ENCODE assay signal across 14 cellular contexts in genomic region chr3:107600784-107601183, GRCh38.
A peak's percentile ranks its signal among the peaks of the same experiment; 100 is the strongest.
DNase-seq lines count a peak whose midpoint lies in the region; ATAC-seq lines count a peak whose summit lies in the region.
"Had no signal": no experiment of that assay in that cellular context is flagged by ENCODE, and none has a peak within 500 bp of the region (broad histone marks: within the 10 kb centered on the region; RNA-seq: fewer than 3 reads in every experiment).

No MANE protein-coding gene starts in this region.

- H3K27me3 ChIP-seq in CD4-positive, alpha-beta memory T cell (ENCODE audit: insufficient read depth, low read length) = no peaks in the 10 kb centered on the region
- no peaks in the 10 kb centered on the region for H3K27me3 ChIP-seq in naive thymus-derived CD4-positive, alpha-beta T cell (ENCODE audit: control insufficient read depth in 2 of 2, insufficient read depth in 2 of 2, low read length in 2 of 2)

- H3K4me1 Mint-ChIP-seq in CD4-positive, alpha-beta memory T cell = peaks cover 40 to 70% (median 54%) of the 10 kb centered on the region in 4 donors
- peaks cover 53% of the 10 kb centered on the region for H3K4me1 Mint-ChIP-seq in activated naive CD8-positive, alpha-beta T cell treated with anti-CD3 and anti-CD28 coated beads for 36 hours
- H3K4me1 Mint-ChIP-seq in naive thymus-derived CD4-positive, alpha-beta T cell = peaks cover 35 to 80% (median 71%) of the 10 kb centered on the region in 7 donors

- H3K4me1 ChIP-seq in CD4-positive, alpha-beta memory T cell (ENCODE audit: insufficient read depth, low read length) = peaks cover 57% of the 10 kb centered on the region
- H3K4me1 ChIP-seq in naive thymus-derived CD4-positive, alpha-beta T cell (ENCODE audit: control insufficient read depth in 2 of 2, insufficient read depth in 2 of 2, low read length in 2 of 2) = peaks cover 24 to 40% of the 10 kb centered on the region in 2 donors

- no peak overlapping the region for H3K4me3 ChIP-seq in CD4-positive, alpha-beta memory T cell (ENCODE audit: low read length in 2 of 2)
- H3K4me3 ChIP-seq in naive thymus-derived CD4-positive, alpha-beta T cell (ENCODE audit: low read length) = no peak overlapping the region

- no peaks in the 10 kb centered on the region for H3K27me3 Mint-ChIP-seq in CD4-positive, alpha-beta memory T cell
- no peaks in the 10 kb centered on the region for H3K27me3 Mint-ChIP-seq in activated naive CD8-positive, alpha-beta T cell treated with anti-CD3 and anti-CD28 coated beads for 36 hours
- no peaks in the 10 kb centered on the region for H3K27me3 Mint-ChIP-seq in naive thymus-derived CD4-positive, alpha-beta T cell

- peaks cover 0 to 5% of the 10 kb centered on the region in 2 donors for H3K36me3 Mint-ChIP-seq in CD4-positive, alpha-beta memory T cell
- peaks cover 14% of the 10 kb centered on the region for H3K36me3 Mint-ChIP-seq in activated naive CD8-positive, alpha-beta T cell treated with anti-CD3 and anti-CD28 coated beads for 36 hours
- H3K36me3 Mint-ChIP-seq in naive thymus-derived CD4-positive, alpha-beta T cell = peaks cover 0 to 13% (median 5%) of the 10 kb centered on the region in 5 donors

- CTCF ChIA-PET in CD4-positive, alpha-beta memory T cell (lab: Charles Lee; ENCODE audit: partially characterized antibody) = interaction anchor here (0.9 to 1.3 kb wide), 3 partner anchors 13 to 365 kb away, joined by 3 read pairs; no protein-coding TSS in a partner anchor
- CTCF ChIA-PET in naive thymus-derived CD4-positive, alpha-beta T cell (lab: Charles Lee) = no interaction called here

- no peaks in the 10 kb centered on the region for H3K9me3 Mint-ChIP-seq in CD4-positive, alpha-beta memory T cell
- no peaks in the 10 kb centered on the region for H3K9me3 Mint-ChIP-seq in activated naive CD8-positive, alpha-beta T cell treated with anti-CD3 and anti-CD28 coated beads for 36 hours
- no peaks in the 10 kb centered on the region for H3K9me3 Mint-ChIP-seq in naive thymus-derived CD4-positive, alpha-beta T cell

- no peaks in the 10 kb centered on the region for H3K36me3 ChIP-seq in CD4-positive, alpha-beta memory T cell (ENCODE audit: insufficient read depth, low read length)
- H3K36me3 ChIP-seq in naive thymus-derived CD4-positive, alpha-beta T cell (ENCODE audit: control insufficient read depth in 2 of 3, insufficient read depth in 3 of 3, low read length in 3 of 3) = no peaks in the 10 kb centered on the region

- no peak for ATAC-seq in naive thymus-derived CD4-positive, alpha-beta T cell
- ATAC-seq in GM18870 (IDR thresholded peaks at IDR 0.05; ENCODE audit: unreplicated experiment) (no peak), HG02885 (IDR thresholded peaks at IDR 0.05; ENCODE audit: poor library complexity, unreplicated experiment) (no peak)
- ATAC-seq: esophagus mucosa had no signal

- H3K9me3 ChIP-seq in CD4-positive, alpha-beta memory T cell (ENCODE audit: control insufficient read depth in 1 of 2, low read length in 2 of 2) = no peaks in the 10 kb centered on the region
- no peaks in the 10 kb centered on the region for H3K9me3 ChIP-seq in naive thymus-derived CD4-positive, alpha-beta T cell (ENCODE audit: control insufficient read depth in 2 of 3, low read length in 3 of 3)

- H3K27ac Mint-ChIP-seq in CD4-positive, alpha-beta memory T cell = peak overlapping the region in 5 of 7 donors; percentile 38 to 84 (median 58)
- H3K27ac Mint-ChIP-seq in activated naive CD8-positive, alpha-beta T cell treated with anti-CD3 and anti-CD28 coated beads for 36 hours = no peak overlapping the region
- peak overlapping the region; percentile 29 to 90 (median 80) for H3K27ac Mint-ChIP-seq in naive thymus-derived CD4-positive, alpha-beta T cell

- POLR2A ChIA-PET in CD4-positive, alpha-beta memory T cell (lab: Charles Lee; ENCODE audit: partially characterized antibody) = no interaction called here
- POLR2A ChIA-PET in naive thymus-derived CD4-positive, alpha-beta T cell (lab: Charles Lee) = no interaction called here

- intact Hi-C loops in CD4-positive, alpha-beta memory T cell (cut with micrococcal nuclease) = no loop called here
- intact Hi-C loops in naive thymus-derived CD4-positive, alpha-beta T cell (cut with micrococcal nuclease) = no loop called here

- DNase-seq in CD4-positive, alpha-beta memory T cell = no peak
- peak; percentile 20 to 23 for DNase-seq in Kasumi-1 (lab: John Stamatoyannopoulos, UW)
- DNase-seq in activated naive CD8-positive, alpha-beta T cell treated with anti-CD3 and anti-CD28 coated beads for 36 hours = no peak
- DNase-seq in naive thymus-derived CD4-positive, alpha-beta T cell = no peak
- DNase-seq in NCI-H1436 (lab: John Stamatoyannopoulos, UW) = no peak
- DNase-seq: activated CD4-positive, CD25-positive, alpha-beta regulatory T cell; activated effector memory CD4-positive, alpha-beta T cell treated with Interleukin-2 at 50 U/mL for 16 hours; DMS 273 treated with DMSO at 0.1 percent for 48 hours; NCI-H446; SHP77; substantia nigra had no signal

- peak overlapping the region in 7 of 8 donors; percentile 17 to 62 (median 42) for H3K4me3 Mint-ChIP-seq in CD4-positive, alpha-beta memory T cell
- H3K4me3 Mint-ChIP-seq in activated naive CD8-positive, alpha-beta T cell treated with anti-CD3 and anti-CD28 coated beads for 36 hours = peak overlapping the region; percentile 96
- H3K4me3 Mint-ChIP-seq in naive thymus-derived CD4-positive, alpha-beta T cell = peak overlapping the region; percentile 4 to 89 (median 55)

- H3K27ac ChIP-seq in CD4-positive, alpha-beta memory T cell (ENCODE audit: low read depth, low read length) = no peak overlapping the region
- H3K27ac ChIP-seq in naive thymus-derived CD4-positive, alpha-beta T cell (ENCODE audit: low read depth, low read length) = no peak overlapping the region

Comparison
In these comparisons a context has a peak if more than half of its experiments do, and no peak if none do; other contexts are left out.
1. DNase-seq: peak in Kasumi-1 (2 of 2); none in CD4-positive, alpha-beta memory T cell (0 of 5), activated naive CD8-positive, alpha-beta T cell treated with anti-CD3 and anti-CD28 coated beads for 36 hours (single experiment), naive thymus-derived CD4-positive, alpha-beta T cell (0 of 9) and NCI-H1436 (single experiment).
2. H3K4me3 Mint-ChIP-seq: peak in every context shown above with its lines; median percentile 96 in activated naive CD8-positive, alpha-beta T cell treated with anti-CD3 and anti-CD28 coated beads for 36 hours; 55 in naive thymus-derived CD4-positive, alpha-beta T cell; 42 in CD4-positive, alpha-beta memory T cell.